In the genomic region with DNA sequence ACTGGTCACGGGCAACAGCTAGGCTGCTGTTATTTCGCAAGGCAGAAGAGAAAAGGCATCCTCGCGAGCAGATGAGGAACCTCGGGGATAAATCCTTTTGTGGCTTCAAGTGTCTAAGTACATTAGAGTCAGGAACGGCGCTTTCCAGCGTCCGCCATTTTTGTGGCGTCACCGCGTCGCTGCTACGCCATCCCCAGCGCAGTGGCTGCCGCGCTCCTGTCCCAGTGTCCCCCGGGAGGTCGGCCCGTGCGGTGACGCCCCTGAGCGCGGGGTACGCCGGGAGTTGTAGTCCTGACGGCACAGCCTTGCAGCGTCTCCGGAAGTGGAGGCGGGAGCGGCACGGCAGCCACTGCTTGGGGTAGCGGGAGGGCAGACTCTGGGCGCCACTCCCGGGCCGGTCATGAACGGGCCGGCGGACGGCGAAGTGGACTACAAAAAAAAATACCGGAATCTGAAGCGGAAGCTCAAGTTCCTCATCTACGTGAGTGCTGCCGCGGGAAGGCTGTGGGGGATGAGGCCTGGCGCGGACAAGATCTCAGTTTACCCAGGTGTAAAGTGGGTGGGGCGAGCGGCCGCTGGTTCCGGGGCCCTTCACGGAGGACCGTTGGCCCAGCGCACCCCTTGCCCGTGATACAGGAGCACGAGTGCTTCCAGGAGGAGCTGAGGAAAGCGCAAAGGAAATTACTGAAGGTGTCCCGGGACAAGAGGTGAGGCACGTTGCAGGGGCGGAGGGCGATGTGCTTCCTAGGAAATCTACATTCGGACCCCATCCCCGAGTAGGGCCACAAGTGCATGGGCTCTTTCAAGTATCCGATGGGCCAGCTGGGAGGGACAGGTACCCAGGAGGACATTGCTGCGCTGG, we compare ENCODE assay signal across 8 cellular contexts. TPM values are rescaled to one million over a fixed set of nuclear protein-coding genes. Genes with fewer than 3 reads are reported as not detected.
DNase-seq lines count a peak whose midpoint lies in the region; ATAC-seq and TF ChIP-seq lines count a peak whose summit lies in the region.

INO80E (plus strand) TSS at position 331 of the 862 bp plus-strand sequence; CDS start at position 401, 70 bp downstream.

- peak; percentile 91 for ATAC-seq in GM18498 (IDR thresholded peaks at IDR 0.05; ENCODE audit: unreplicated experiment)
- peak; percentile 95 for ATAC-seq in HG02885 (IDR thresholded peaks at IDR 0.05; ENCODE audit: poor library complexity, unreplicated experiment)

- H3K36me3 ChIP-seq in right atrium auricular region (peaks cover 23% of the 10 kb centered on the region), vagina (peaks cover 0 to 29% of the 10 kb centered on the region in 2 donors)

- H3K27me3 ChIP-seq in right atrium auricular region: no peaks in the 10 kb centered on the region
- H3K27me3 ChIP-seq in vagina: no peaks in the 10 kb centered on the region

- intact Hi-C loops in T-helper 2 cell treated with Interferon-gamma antibody and Interleukin-4, amounts not matched to agents 100 ng/mL and 5 ng/mL, for 36 hours (cut with micrococcal nuclease): loop anchor here (1.0 to 5.0 kb wide), 4 partner anchors 23 to 179 kb away; partner anchors contain the start of genes CDIPT, KCTD13, PAGR1 and TAOK2
- intact Hi-C loops in vagina (cut with DNase I): loop anchor here (2.0 to 5.0 kb wide), 2 partner anchors 21 to 184 kb away; partner anchors contain the start of gene PRRT2

- H3K27ac ChIP-seq in right atrium auricular region: peak within 1 kb of the TSS; percentile 91 to 93
- H3K27ac ChIP-seq in vagina: peak within 1 kb of the TSS; percentile 89

- TF ChIP-seq POLR2A in vagina (IDR thresholded peaks at IDR 0.05): no peak

- H3K4me1 ChIP-seq in right atrium auricular region: peaks cover 0 to 24% of the 10 kb centered on the region in 2 donors
- peaks cover 24% of the 10 kb centered on the region for H3K4me1 ChIP-seq in vagina

- no peak for TF ChIP-seq CTCF in right atrium auricular region (IDR thresholded peaks at IDR 0.05)
- TF ChIP-seq CTCF in vagina (IDR thresholded peaks at IDR 0.05): no peak

- DNase-seq in NCI-H1694 treated with DMSO at 0.1 percent for 48 hours (lab: John Stamatoyannopoulos, UW) (peak; percentile 90), anterior cingulate cortex (lab: John Stamatoyannopoulos, UW) (peak; percentile 86 to 100 (median 97)), right atrium auricular region (ENCODE audit: low spot score) (peak; percentile 98), pulmonary artery endothelial cell (ENCODE audit: low read depth, low spot score) (peak; percentile 79), vagina (ENCODE audit: extremely low spot score in 2 of 2) (peak in 1 of 2 donors; percentile 96)

- no peaks in the 10 kb centered on the region for H3K9me3 ChIP-seq in right atrium auricular region
- no peaks in the 10 kb centered on the region for H3K9me3 ChIP-seq in vagina

- H3K4me3 ChIP-seq in right atrium auricular region (peak within 1 kb of the TSS; percentile 58 to 76), vagina (peak within 1 kb of the TSS; percentile 79 to 91)

RNA-seq across cellular contexts. Expression of gene INO80E, which starts in this region (rescaled TPM):
- total RNA-seq in T-helper 2 cell treated with Interferon-gamma antibody and Interleukin-4, amounts not matched to agents 100 ng/mL and 5 ng/mL, for 36 hours: 103 and 106 TPM in 2 replicates
- 100 to 1,000 TPM in 1 of 2 donors, 10 to 100 TPM in 1; 33.4 to 117 TPM for total RNA-seq in right atrium auricular region
- total RNA-seq in pulmonary artery endothelial cell: 19.1 and 24.5 TPM in 2 replicates
- 32.7 TPM for total RNA-seq in vagina
